In genomic region chr20:59697082-59697481, GRCh38 we compare ENCODE assay signal across 18 cellular contexts.
"Had no signal": no experiment of that assay in that cellular context is flagged by ENCODE, and none has a peak within 500 bp of the region (broad histone marks: within the 10 kb centered on the region; RNA-seq: fewer than 3 reads in every experiment).

No MANE protein-coding gene starts in this region.

- H3K4me2 ChIP-seq: hepatocyte had no signal

- H3K27me3 ChIP-seq: colonic mucosa, foreskin keratinocyte, hepatocyte had no signal

- H3K4me1 Mint-ChIP-seq: endodermal cell; natural killer cell; stimulated activated memory B cell treated with anti-CD40 and anti-IgM and Interleukin-4, amounts not matched to agents 10 μg/mL and 1 μg/mL and 100 μg/mL, for 72 hours had no signal

- ATAC-seq: foreskin keratinocyte; left colon; pancreas; right cardiac atrium; stimulated activated memory B cell treated with anti-CD40 and anti-IgM and Interleukin-4, amounts not matched to agents 10 μg/mL and 1 μg/mL and 100 μg/mL, for 72 hours had no signal

- H3K4me3 ChIP-seq: colonic mucosa, hepatocyte, pancreas, thoracic aorta, transverse colon had no signal

- H3K36me3 Mint-ChIP-seq: natural killer cell; stimulated activated memory B cell treated with anti-CD40 and anti-IgM and Interleukin-4, amounts not matched to agents 10 μg/mL and 1 μg/mL and 100 μg/mL, for 72 hours had no signal

- H3K4me3 Mint-ChIP-seq: endodermal cell; natural killer cell; neural crest cell; stimulated activated memory B cell treated with anti-CD40 and anti-IgM and Interleukin-4, amounts not matched to agents 10 μg/mL and 1 μg/mL and 100 μg/mL, for 72 hours; stimulated activated naive CD8-positive, alpha-beta T cell treated with anti-CD3 and anti-CD28 coated beads, Interleukin-15, Interleukin-2, amounts not matched to agents 100 ng/mL and 50 ng/mL, for 24 hours had no signal

- H3K79me2 ChIP-seq: hepatocyte had no signal

- H3K27ac Mint-ChIP-seq: endodermal cell; natural killer cell; progenitor cell of endocrine pancreas; stimulated activated memory B cell treated with anti-CD40 and anti-IgM and Interleukin-4, amounts not matched to agents 10 μg/mL and 1 μg/mL and 100 μg/mL, for 72 hours; stimulated activated naive CD8-positive, alpha-beta T cell treated with anti-CD3 and anti-CD28 coated beads, Interleukin-15, Interleukin-2, amounts not matched to agents 100 ng/mL and 50 ng/mL, for 24 hours had no signal

- H3K27me3 Mint-ChIP-seq: stimulated activated memory B cell treated with anti-CD40 and anti-IgM and Interleukin-4, amounts not matched to agents 10 μg/mL and 1 μg/mL and 100 μg/mL, for 72 hours had no signal

- H2AFZ ChIP-seq: hepatocyte had no signal

- H3K4me1 ChIP-seq: colonic mucosa, foreskin keratinocyte, pancreas, transverse colon had no signal

- H3K36me3 ChIP-seq: colonic mucosa, pancreas, thoracic aorta, transverse colon had no signal

- DNase-seq: colonic mucosa; dermis blood vessel endothelial cell; effector CD4-positive, alpha-beta T cell; endodermal cell; erythroblast; foreskin keratinocyte; left colon; natural killer cell; pancreas; right cardiac atrium; stimulated activated CD4-positive, alpha-beta T cell treated with anti-CD3 and anti-CD28 coated beads, Interleukin-4, amount 100 ng/mL, for 24 hours; transverse colon had no signal

- H3K27ac ChIP-seq: colonic mucosa, foreskin keratinocyte, hepatocyte, pancreas, thoracic aorta, transverse colon had no signal

- H3K9me3 Mint-ChIP-seq: endodermal cell; natural killer cell; neural crest cell; stimulated activated memory B cell treated with anti-CD40 and anti-IgM and Interleukin-4, amounts not matched to agents 10 μg/mL and 1 μg/mL and 100 μg/mL, for 72 hours; stimulated activated naive CD8-positive, alpha-beta T cell treated with anti-CD3 and anti-CD28 coated beads, Interleukin-15, Interleukin-2, amounts not matched to agents 100 ng/mL and 50 ng/mL, for 24 hours had no signal
